In the genomic region with DNA sequence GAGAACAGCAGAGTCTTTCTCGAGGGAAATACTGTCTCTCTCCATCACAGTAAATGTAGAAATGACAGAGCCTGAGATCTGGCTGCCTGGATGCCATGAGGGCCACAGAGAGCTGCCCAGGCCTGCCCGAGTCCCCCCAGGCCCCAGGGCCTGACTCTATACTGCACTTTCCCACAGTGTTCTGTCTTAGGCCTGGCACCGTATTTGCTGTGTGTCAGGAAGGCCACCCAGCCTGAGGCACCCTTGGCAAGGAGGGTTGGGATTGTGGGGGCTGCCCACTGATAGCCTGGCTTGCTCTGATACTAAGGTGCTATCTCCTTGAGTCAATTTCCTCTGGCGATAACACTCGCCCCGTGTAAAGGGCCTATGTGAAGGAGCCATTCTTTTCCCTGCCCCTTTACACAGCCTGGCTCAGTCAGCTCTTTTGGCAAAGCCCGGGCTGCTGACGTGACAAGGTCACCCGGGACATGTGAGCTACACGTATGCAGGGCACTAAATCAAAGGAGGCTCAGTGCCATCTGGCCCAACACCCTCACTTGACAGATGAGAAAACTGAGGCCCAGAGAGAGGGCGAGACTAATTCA, we compare ENCODE assay signal across 26 cellular contexts.
"Had no signal": no experiment of that assay in that cellular context is flagged by ENCODE, and none has a peak within 500 bp of the region (broad histone marks: within the 10 kb centered on the region; RNA-seq: fewer than 3 reads in every experiment).

No MANE protein-coding gene starts in this region.

- H3K9me3 ChIP-seq: colonic mucosa, gastrocnemius medialis, neutrophil, sigmoid colon, suprapubic skin, tibial nerve had no signal

- H3K27me3 ChIP-seq: colonic mucosa, gastrocnemius medialis, neutrophil, sigmoid colon, suprapubic skin, tibial nerve had no signal

- H3K4me1 ChIP-seq: colonic mucosa, gastrocnemius medialis, sigmoid colon, tibial nerve had no signal

- H3K36me3 ChIP-seq: colonic mucosa, gastrocnemius medialis, neutrophil, sigmoid colon, suprapubic skin, tibial nerve, WERI-Rb-1 had no signal

- H3K27ac ChIP-seq: colonic mucosa, epithelial cell of prostate, gastrocnemius medialis, neutrophil, sigmoid colon, suprapubic skin, tibial nerve, WERI-Rb-1 had no signal

- ATAC-seq: activated CD4-positive, CD25-positive, alpha-beta regulatory T cell treated with anti-CD3 and anti-CD28 coated beads, Interleukin-2, amount 50 U/mL, for 24 hours; gastrocnemius medialis; stimulated activated effector memory CD8-positive, alpha-beta T cell treated with anti-CD3 and anti-CD28 coated beads, Interleukin-12 subunit alpha, Interleukin-12 subunit beta, amount 100 ng/mL, for 72 hours had no signal

- H3K4me3 ChIP-seq: colonic mucosa, gastrocnemius medialis, sigmoid colon, suprapubic skin, tibial nerve had no signal

- H3K4me3 Mint-ChIP-seq: activated CD4-positive, alpha-beta memory T cell treated with anti-CD3 and anti-CD28 coated beads for 36 hours; activated CD4-positive, alpha-beta T cell treated with anti-CD3 and anti-CD28 coated beads, Interleukin-2, amount 10 ng/mL, durations not matched to agents 24 days and 14 days; activated T-cell treated with anti-CD3 and anti-CD28 coated beads, Interleukin-2, amount 50 U/mL, for 24 hours; mesothelial cell of epicardium; naive B cell; nephron progenitor cell; stimulated activated effector memory CD8-positive, alpha-beta T cell treated with anti-CD3 and anti-CD28 coated beads, Interleukin-12 subunit alpha, Interleukin-12 subunit beta, amount 100 ng/mL, for 72 hours had no signal

- H3K4me1 Mint-ChIP-seq: activated CD4-positive, alpha-beta T cell treated with anti-CD3 and anti-CD28 coated beads, Interleukin-2, amount 10 ng/mL, durations not matched to agents 24 days and 14 days; stimulated activated effector memory CD8-positive, alpha-beta T cell treated with anti-CD3 and anti-CD28 coated beads, Interleukin-12 subunit alpha, Interleukin-12 subunit beta, amount 100 ng/mL, for 72 hours had no signal

- H3K27me3 Mint-ChIP-seq: activated CD4-positive, alpha-beta memory T cell treated with anti-CD3 and anti-CD28 coated beads for 36 hours; activated CD4-positive, alpha-beta T cell treated with anti-CD3 and anti-CD28 coated beads, Interleukin-2, amount 10 ng/mL, durations not matched to agents 24 days and 14 days; activated T-cell treated with anti-CD3 and anti-CD28 coated beads, Interleukin-2, amount 50 U/mL, for 24 hours had no signal

- H3K27ac Mint-ChIP-seq: activated CD4-positive, alpha-beta memory T cell treated with anti-CD3 and anti-CD28 coated beads for 36 hours; activated CD4-positive, alpha-beta T cell treated with anti-CD3 and anti-CD28 coated beads, Interleukin-2, amount 10 ng/mL, durations not matched to agents 24 days and 14 days; activated T-cell treated with anti-CD3 and anti-CD28 coated beads, Interleukin-2, amount 50 U/mL, for 24 hours; mesothelial cell of epicardium; naive B cell; nephron progenitor cell; progenitor cell of endocrine pancreas; stimulated activated effector memory CD8-positive, alpha-beta T cell treated with anti-CD3 and anti-CD28 coated beads, Interleukin-12 subunit alpha, Interleukin-12 subunit beta, amount 100 ng/mL, for 72 hours had no signal

- DNase-seq: activated CD4-positive, alpha-beta memory T cell treated with anti-CD3 and anti-CD28 coated beads for 36 hours; activated CD4-positive, alpha-beta T cell treated with anti-CD3 and anti-CD28 coated beads, Interleukin-2, amount 10 ng/mL, durations not matched to agents 24 days and 14 days; activated CD8-positive, alpha-beta memory T cell treated with anti-CD3 and anti-CD28 coated beads, Interleukin-2, amount 50 U/mL, for 48 hours; activated gamma-delta T cell treated with Interleukin-2 at 50 U/mL for 16 hours; activated naive CD4-positive, alpha-beta T cell treated with anti-CD3 and anti-CD28 coated beads, Interleukin-2, amount 50 U/mL, for 16 hours; activated T-cell treated with anti-CD3 and anti-CD28 coated beads, Interleukin-2, amount 50 U/mL, for 24 hours; cerebellar nuclear complex; colonic mucosa; effector CD8-positive, alpha-beta T cell; gastrocnemius medialis; head of caudate nucleus; kidney glomerular epithelial cell; naive B cell; nephron progenitor cell; sigmoid colon; small intestine; stimulated activated CD4-positive, alpha-beta T cell treated with anti-CD3 and anti-CD28 coated beads, Interleukin-4, amount 100 ng/mL, for 24 hours; WERI-Rb-1 had no signal

- H3K9me3 Mint-ChIP-seq: activated T-cell treated with anti-CD3 and anti-CD28 coated beads, Interleukin-2, amount 50 U/mL, for 24 hours had no signal
